ENCODE assay signal across 3 cellular contexts in the genomic region with DNA sequence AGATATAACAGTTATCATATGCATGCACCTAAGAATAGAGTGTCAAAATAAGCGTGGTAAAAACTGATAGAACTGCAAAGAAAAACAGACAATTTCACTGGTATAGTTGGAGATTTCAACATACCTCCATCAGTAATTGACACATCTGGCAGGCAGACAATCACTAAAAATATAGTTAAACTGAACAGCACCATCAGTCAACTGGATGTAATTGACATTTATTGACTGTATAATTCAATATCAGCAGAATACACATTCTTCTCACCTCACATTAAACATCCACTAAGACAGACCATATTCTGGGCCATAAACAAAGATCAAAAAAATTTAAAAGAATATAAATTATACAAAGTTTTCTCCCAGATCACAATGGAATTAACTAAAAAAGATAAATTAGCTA.
"Had no signal": no experiment of that assay in that cellular context is flagged by ENCODE, and none has a peak within 500 bp of the region (broad histone marks: within the 10 kb centered on the region; RNA-seq: fewer than 3 reads in every experiment).

No MANE protein-coding gene starts in this region.

- ATAC-seq: GM12878 had no signal

- H3K4me3 ChIP-seq: GM12878 had no signal

- DNase-seq: GDM1, GF-D8 had no signal
